Comparison of ENCODE assay signal across 1 cellular context in genomic region chr4:94420356-94420755, GRCh38.
A peak's percentile ranks its signal among the peaks of the same experiment; 100 is the strongest.
TF ChIP-seq lines count a peak whose summit lies in the region.

No MANE protein-coding gene starts in this region.

TF ChIP-seq in K562, 482 proteins besides CTCF, POLR2A, EP300 and RAD21 (continued from another document):
- TF ChIP-seq FOSL1 (tag; conservative IDR thresholded peaks at IDR 0.05), result peak; percentile 61; the same call in 1 of the 2 replicates
- TF ChIP-seq STAG1 (CRISPR knock-in tag; IDR thresholded peaks at IDR 0.05; ENCODE audit: borderline replicate concordance), result no peak
- no peak for TF ChIP-seq MCM2 (IDR thresholded peaks at IDR 0.05; ENCODE audit: low read depth)
